6 cellular contexts compared by ENCODE assay signal in the genomic region with DNA sequence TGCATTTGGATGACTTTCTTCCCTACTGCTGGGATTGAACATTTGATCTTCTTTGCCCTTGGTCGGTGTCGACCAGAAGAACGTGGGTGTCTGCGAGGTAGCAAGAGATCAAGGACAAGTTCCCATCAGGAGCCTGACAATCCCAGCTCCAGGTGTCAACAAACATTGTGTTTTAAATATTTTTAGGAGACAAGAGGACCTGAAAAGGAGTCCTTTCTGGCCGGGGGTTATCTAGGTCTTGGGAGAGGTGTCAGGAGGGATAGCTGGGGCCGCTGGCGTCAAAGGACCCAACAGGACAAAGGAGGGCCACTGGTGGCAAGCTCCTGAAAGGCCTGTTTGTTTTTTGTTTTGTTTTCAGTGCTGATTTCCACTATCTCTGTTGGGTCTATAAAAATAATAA.
"Had no signal": no experiment of that assay in that cellular context is flagged by ENCODE, and none has a peak within 500 bp of the region (broad histone marks: within the 10 kb centered on the region; RNA-seq: fewer than 3 reads in every experiment).

No MANE protein-coding gene starts in this region.

- H3K4me3 Mint-ChIP-seq: H9 had no signal

- ATAC-seq: K562 had no signal

- H3K4me3 ChIP-seq: K562 had no signal

- DNase-seq: GOT3, H9, HCEC 1CT, IMR-90, KG1 had no signal
